In the genomic region with DNA sequence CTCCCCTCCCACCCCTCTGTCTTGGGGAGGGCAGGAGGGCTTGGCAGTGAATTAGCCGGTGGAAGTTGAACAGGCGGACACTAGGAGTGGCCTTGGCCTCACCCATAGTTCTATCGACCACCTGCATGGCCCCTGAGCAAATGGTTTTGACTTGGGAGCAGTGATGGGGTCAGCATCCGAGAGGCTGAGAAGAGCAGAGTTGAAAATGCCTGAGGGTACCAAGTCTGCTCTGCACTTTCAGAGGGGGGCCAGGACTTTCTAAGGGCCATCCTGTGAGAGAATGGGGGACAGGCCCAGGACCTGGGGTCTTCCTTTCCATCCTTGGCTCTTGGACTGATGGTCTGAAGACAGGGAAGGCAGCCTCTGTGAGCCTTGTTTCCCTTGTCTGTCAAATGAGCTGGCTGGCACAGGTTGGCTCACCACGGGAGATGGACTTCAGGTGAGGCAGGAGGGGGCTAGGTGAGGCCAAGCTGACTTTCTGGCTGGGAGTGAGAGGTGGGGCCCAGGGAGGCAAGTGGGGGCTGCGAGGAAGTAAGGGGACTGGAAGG, we compare ENCODE assay signal across 27 cellular contexts.
"Had no signal": no experiment of that assay in that cellular context is flagged by ENCODE, and none has a peak within 500 bp of the region (broad histone marks: within the 10 kb centered on the region; RNA-seq: fewer than 3 reads in every experiment).

No MANE protein-coding gene starts in this region.

- H3K4me3 Mint-ChIP-seq: activated CD4-positive, alpha-beta T cell treated with anti-CD3 and anti-CD28 coated beads, Interleukin-2, amount 10 ng/mL, durations not matched to agents 7 days and 5 days; activated CD8-positive, alpha-beta T cell treated with anti-CD3 and anti-CD28 coated beads for 36 hours; activated naive CD8-positive, alpha-beta T cell treated with anti-CD3 and anti-CD28 coated beads, Interleukin-2, amount 50 U/mL, for 24 hours; activated T-cell treated with anti-CD3 and anti-CD28 coated beads, Interleukin-2, amount 50 U/mL, for 4 hours; natural killer cell had no signal

- ATAC-seq: activated CD8-positive, alpha-beta T cell treated with anti-CD3 and anti-CD28 coated beads for 36 hours; activated naive CD8-positive, alpha-beta T cell treated with anti-CD3 and anti-CD28 coated beads, Interleukin-2, amount 50 U/mL, for 24 hours; activated T-cell treated with anti-CD3 and anti-CD28 coated beads, Interleukin-2, amount 50 U/mL, for 4 hours; heart right ventricle; left ventricle myocardium superior; natural killer cell had no signal

- H3K27ac Mint-ChIP-seq: activated CD4-positive, alpha-beta T cell treated with anti-CD3 and anti-CD28 coated beads, Interleukin-2, amount 10 ng/mL, durations not matched to agents 7 days and 5 days; activated CD8-positive, alpha-beta T cell treated with anti-CD3 and anti-CD28 coated beads for 36 hours; activated naive CD8-positive, alpha-beta T cell treated with anti-CD3 and anti-CD28 coated beads, Interleukin-2, amount 50 U/mL, for 24 hours; natural killer cell had no signal

- H2AFZ ChIP-seq: parathyroid adenoma had no signal

- H3K27ac ChIP-seq: heart right ventricle, neutrophil, parathyroid adenoma, right lobe of liver, SJSA1, testis, WERI-Rb-1 had no signal

- H3K36me3 ChIP-seq: heart right ventricle, neutrophil, right lobe of liver, SJSA1 had no signal

- H3K9me3 ChIP-seq: heart right ventricle, neutrophil, right lobe of liver, SJSA1, testis had no signal

- H3K27me3 ChIP-seq: neutrophil, right lobe of liver, testis had no signal

- H3K9me3 Mint-ChIP-seq: activated CD4-positive, alpha-beta T cell treated with anti-CD3 and anti-CD28 coated beads, Interleukin-2, amount 10 ng/mL, durations not matched to agents 7 days and 5 days; activated CD8-positive, alpha-beta T cell treated with anti-CD3 and anti-CD28 coated beads for 36 hours; activated naive CD8-positive, alpha-beta T cell treated with anti-CD3 and anti-CD28 coated beads, Interleukin-2, amount 50 U/mL, for 24 hours; activated T-cell treated with anti-CD3 and anti-CD28 coated beads, Interleukin-2, amount 50 U/mL, for 4 hours; natural killer cell had no signal

- DNase-seq: activated CD4-positive, alpha-beta T cell treated with anti-CD3 and anti-CD28 coated beads, Interleukin-2, amount 10 ng/mL, durations not matched to agents 7 days and 5 days; activated CD4-positive, CD25-positive, alpha-beta regulatory T cell treated with anti-CD3 and anti-CD28 coated beads, Interleukin-2, amount 50 U/mL, for 72 hours; activated CD8-positive, alpha-beta T cell treated with anti-CD3 and anti-CD28 coated beads for 36 hours; activated naive CD4-positive, alpha-beta T cell treated with anti-CD3 and anti-CD28 coated beads, Interleukin-2, amount 50 U/mL, for 16 hours; activated naive CD8-positive, alpha-beta T cell treated with anti-CD3 and anti-CD28 coated beads, Interleukin-2, amount 50 U/mL, for 24 hours; activated T-cell treated with anti-CD3 and anti-CD28 coated beads, Interleukin-2, amount 50 U/mL, for 4 hours; effector CD4-positive, alpha-beta T cell; erythroblast; foreskin fibroblast; heart right ventricle; kidney glomerular epithelial cell; left ventricle myocardium superior; mammary epithelial cell; midbrain; natural killer cell; right lobe of liver; small intestine; stimulated activated CD4-positive, alpha-beta T cell treated with anti-CD3 and anti-CD28 coated beads, Interleukin-15, amount 100 ng/mL, for 24 hours; stimulated activated naive CD4-positive, alpha-beta T cell; SW 1271; T-helper 2 cell; testis; trophoblast cell; WERI-Rb-1 had no signal

- H3K4me3 ChIP-seq: heart right ventricle, right lobe of liver, SJSA1, testis had no signal

- H3K36me3 Mint-ChIP-seq: natural killer cell had no signal

- H3K9ac ChIP-seq: parathyroid adenoma had no signal

- H3K4me1 Mint-ChIP-seq: activated CD4-positive, alpha-beta T cell treated with anti-CD3 and anti-CD28 coated beads, Interleukin-2, amount 10 ng/mL, durations not matched to agents 7 days and 5 days; activated naive CD8-positive, alpha-beta T cell treated with anti-CD3 and anti-CD28 coated beads, Interleukin-2, amount 50 U/mL, for 24 hours; natural killer cell had no signal

- H3K4me1 ChIP-seq: parathyroid adenoma, right lobe of liver, testis had no signal
